ENCODE assay signal across 22 cellular contexts in the genomic region with DNA sequence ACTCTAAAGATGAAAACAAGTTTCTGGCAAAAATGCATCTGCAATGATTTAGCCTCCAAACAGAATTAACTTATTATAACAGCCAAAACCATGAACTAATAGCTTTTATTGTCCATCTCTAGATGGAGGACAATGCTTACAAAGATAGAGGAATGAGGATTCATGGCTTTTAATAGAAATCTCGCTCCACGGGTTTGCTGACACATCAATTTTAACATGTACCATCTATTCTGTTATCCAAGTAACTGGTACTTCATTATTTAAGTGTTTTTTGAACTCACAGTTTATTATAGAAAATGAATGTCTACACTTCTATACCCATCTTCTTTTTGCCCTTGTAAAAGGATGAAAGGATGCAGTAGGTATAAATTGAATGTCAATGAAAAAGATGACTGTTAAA. TPM values are rescaled to one million over a fixed set of nuclear protein-coding genes. Genes with fewer than 3 reads are reported as not detected.
DNase-seq lines count a peak whose midpoint lies in the region; ATAC-seq, FAIRE-seq and TF ChIP-seq lines count a peak whose summit lies in the region.
"Had no signal": no experiment of that assay in that cellular context is flagged by ENCODE, and none has a peak within 500 bp of the region (broad histone marks: within the 10 kb centered on the region; RNA-seq: fewer than 3 reads in every experiment).

No MANE protein-coding gene starts in this region.

- no peaks in the 10 kb centered on the region for H3K4me1 ChIP-seq in HepG2 (ENCODE audit: insufficient read depth, low read length)
- H3K4me1 ChIP-seq in right lobe of liver = no peaks in the 10 kb centered on the region
- H3K4me1 ChIP-seq in IMR-90 (ENCODE audit: control insufficient read depth, insufficient read depth, low read length) = no peaks in the 10 kb centered on the region
- no peaks in the 10 kb centered on the region for H3K4me1 ChIP-seq in K562 (replicated peaks in 1 of 2; ENCODE audit: control insufficient read depth in 2 of 2, insufficient read depth in 2 of 2, low read length in 2 of 2)
- H3K4me1 ChIP-seq in small intestine (ENCODE audit: control insufficient read depth in 2 of 2, insufficient read depth in 1 of 2, low read depth in 1 of 2, low read length in 1 of 2) = no peaks in the 10 kb centered on the region
- H3K4me1 ChIP-seq: BE2C, BLaER1 had no signal

- H2AFZ ChIP-seq in HepG2 (ENCODE audit: low read length) (no peak overlapping the region), IMR-90 (replicated peaks; ENCODE audit: low read length, poor library complexity) (no peak overlapping the region), K562 (ENCODE audit: low read depth, low read length) (no peak overlapping the region)

- WGBS in HepG2 (ENCODE audit: low lambda C conversion rate) = 95% methylated on average over 2 of the region's 2 CpGs
- 86% methylated on average over 2 of the region's 2 CpGs for WGBS in right lobe of liver (ENCODE audit: insufficient coverage, low coverage, low lambda C conversion rate, missing lambda C conversion rate)
- WGBS in IMR-90 (ENCODE audit: extremely low coverage in 2 of 2, insufficient read length in 1 of 2), 2 experiments = no CpG with 5 or more reads among the region's 2 CpGs
- WGBS in K562 (ENCODE audit: insufficient coverage, low coverage, missing lambda C conversion rate) = 86% methylated on average over 2 of the region's 2 CpGs
- WGBS in small intestine, 3 donors = 90 to 92% (median 91%) methylated on average over 2 of the region's 2 CpGs

- dilution Hi-C loops in IMR-90 (cut with HindIII; ENCODE audit: low sequenced_read_pairs, unreplicated experiment) = no loop called here

- no peak overlapping the region for H3K9ac ChIP-seq in HepG2 (ENCODE audit: insufficient read depth, low read depth, low read length)
- H3K9ac ChIP-seq in IMR-90 (ENCODE audit: low read depth, low read length) = no peak overlapping the region
- H3K9ac ChIP-seq in K562 (ENCODE audit: insufficient read depth in 1 of 2, low read depth in 2 of 2, low read length in 2 of 2) = no peak overlapping the region
- H3K9ac ChIP-seq: BLaER1 had no signal

- H2BK20ac ChIP-seq in IMR-90 (ENCODE audit: low read depth, low read length) = no peak overlapping the region

- H2BK120ac ChIP-seq in IMR-90 (ENCODE audit: low read depth, low read length) = no peak overlapping the region

- TF ChIP-seq CTCF in HepG2 (CRISPR knock-in tag; IDR thresholded peaks at IDR 0.05) (no peak), right lobe of liver (IDR thresholded peaks at IDR 0.05) (no peak), IMR-90 (conservative IDR thresholded peaks at IDR 0.05; ENCODE audit: low read depth, low read length) (no peak), K562 (IDR thresholded peaks at IDR 0.05 in 2 of 3, conservative IDR thresholded peaks at IDR 0.05 in 1 of 3; ENCODE audit: insufficient read depth in 2 of 3, low read depth in 1 of 3, low read length in 3 of 3) (no peak)

- CTCF ChIA-PET in HepG2 (lab: Yijun Ruan, JAX; ENCODE audit: low intra/inter-chr PET ratio, low total read pairs) = no interaction called here
- CTCF ChIA-PET in IMR-90 (lab: Yijun Ruan, JAX) = interaction anchor here (1.5 kb wide), 1 partner anchor 18 kb away, joined by 4 read pairs; no protein-coding TSS in a partner anchor
- CTCF ChIA-PET in K562 (lab: Yijun Ruan, JAX; ENCODE audit: low intra/inter-chr PET ratio) = no interaction called here

- TF ChIP-seq RAD21 in HepG2 (CRISPR knock-in tag; IDR thresholded peaks at IDR 0.05) = no peak
- no peak for TF ChIP-seq RAD21 in IMR-90 (IDR thresholded peaks at IDR 0.05; ENCODE audit: low read length)
- TF ChIP-seq RAD21 in K562 (CRISPR knock-in tag; conservative IDR thresholded peaks at IDR 0.05 in 1 of 2, IDR thresholded peaks at IDR 0.05 in 1 of 2) = no peak

- no peak overlapping the region for H3K14ac ChIP-seq in IMR-90 (replicated peaks; ENCODE audit: low read depth, low read length)

- no peak overlapping the region for H3K4ac ChIP-seq in IMR-90 (ENCODE audit: low read depth, low read length)

- no peaks in the 10 kb centered on the region for H3K9me3 ChIP-seq in HepG2 (ENCODE audit: low read length)
- no peaks in the 10 kb centered on the region for H3K9me3 ChIP-seq in right lobe of liver
- H3K9me3 ChIP-seq in IMR-90 (ENCODE audit: control insufficient read depth, insufficient read depth, low read length) = no peaks in the 10 kb centered on the region
- H3K9me3 ChIP-seq in K562 (replicated peaks; ENCODE audit: control insufficient read depth, insufficient read depth, low read depth, low read length) = no peaks in the 10 kb centered on the region
- H3K9me3 ChIP-seq in small intestine (ENCODE audit: control insufficient read depth, low read depth) = no peaks in the 10 kb centered on the region
- H3K9me3 ChIP-seq: BE2C, BLaER1 had no signal

- TF ChIP-seq POLR2A in HepG2 (IDR thresholded peaks at IDR 0.05; ENCODE audit: insufficient read depth in 1 of 2, low read depth in 2 of 2, low read length in 2 of 2) = no peak
- no peak for TF ChIP-seq POLR2A in right lobe of liver (IDR thresholded peaks at IDR 0.05)
- no peak for TF ChIP-seq POLR2A in IMR-90 (IDR thresholded peaks at IDR 0.05; ENCODE audit: low read depth, low read length)
- TF ChIP-seq POLR2A in K562 (conservative IDR thresholded peaks at IDR 0.05) = no peak

- BruUV-seq in HepG2 (replicated peaks; lab: Mats Ljungman, UMichigan) = no TSS peak
- BruUV-seq in IMR-90 (replicated peaks; lab: Mats Ljungman, UMichigan) = no TSS peak
- no TSS peak for BruUV-seq in K562 (replicated peaks; lab: Mats Ljungman, UMichigan)

- no peaks in the 10 kb centered on the region; a peak in 2 of 5 replicates for H3K36me3 ChIP-seq in HepG2 (replicated peaks in 1 of 2; ENCODE audit: control insufficient read depth in 1 of 2, insufficient read depth in 2 of 2, low read length in 2 of 2)
- peaks cover 0 to 4% (median 0%) of the 10 kb centered on the region in 4 donors for H3K36me3 ChIP-seq in right lobe of liver
- H3K36me3 ChIP-seq in IMR-90 (ENCODE audit: control insufficient read depth, insufficient read depth, low read length) = no peaks in the 10 kb centered on the region
- H3K36me3 ChIP-seq in K562 (ENCODE audit: control insufficient read depth, insufficient read depth, low read length) = peaks cover 12% of the 10 kb centered on the region; the same call in 1 of the 3 replicates
- no peaks in the 10 kb centered on the region for H3K36me3 ChIP-seq in small intestine (ENCODE audit: control insufficient read depth in 2 of 2, insufficient read depth in 2 of 2, low read length in 2 of 2)

- H3K56ac ChIP-seq in IMR-90 (ENCODE audit: extremely low read depth, insufficient read depth, low read length) = no peak overlapping the region

- TF ChIP-seq EP300 in HepG2 (IDR thresholded peaks at IDR 0.05; ENCODE audit: low read depth in 2 of 2, low read length in 2 of 2) (no peak), HepG2 (CRISPR knock-in tag; IDR thresholded peaks at IDR 0.05; ENCODE audit: borderline replicate concordance) (no peak), K562 (IDR thresholded peaks at IDR 0.05; ENCODE audit: low read length) (no peak)

- ATAC-seq in HepG2 (no peak), right lobe of liver (no peak), IMR-90 (ENCODE audit: low read depth) (no peak), K562 (no peak), GM19452 (IDR thresholded peaks at IDR 0.05; ENCODE audit: unreplicated experiment) (no peak)

- H3K23ac ChIP-seq in IMR-90 (ENCODE audit: low read depth, low read length) = no peak overlapping the region

- no peak overlapping the region for H4K5ac ChIP-seq in IMR-90 (ENCODE audit: low read depth, low read length)

- H4K20me1 ChIP-seq in HepG2 (ENCODE audit: insufficient read depth, low read length) (no peaks in the 10 kb centered on the region), IMR-90 (ENCODE audit: insufficient read depth, low read length) (no peaks in the 10 kb centered on the region), K562 (replicated peaks; ENCODE audit: control insufficient read depth, insufficient read depth, low read length) (no peaks in the 10 kb centered on the region)

- H4K8ac ChIP-seq in IMR-90 (ENCODE audit: low read depth in 2 of 2, low read length in 2 of 2) = no peak overlapping the region

- H3K27ac ChIP-seq in HepG2 (ENCODE audit: extremely low read length, insufficient read depth, low read length) (no peak overlapping the region), right lobe of liver (no peak overlapping the region), IMR-90 (ENCODE audit: insufficient read depth, low read length) (no peak overlapping the region), K562 (ENCODE audit: extremely low read depth, low read depth, low read length) (no peak overlapping the region), small intestine (ENCODE audit: low read depth in 1 of 2, low read length in 1 of 2) (no peak overlapping the region)
- H3K27ac ChIP-seq: 22Rv1, BLaER1 had no signal

- H3K27me3 ChIP-seq in HepG2 (ENCODE audit: control insufficient read depth in 1 of 2, insufficient read depth in 2 of 2, low read length in 2 of 2) (no peaks in the 10 kb centered on the region), right lobe of liver (no peaks in the 10 kb centered on the region), IMR-90 (ENCODE audit: control insufficient read depth, insufficient read depth, low read length) (no peaks in the 10 kb centered on the region), K562 (ENCODE audit: control insufficient read depth in 2 of 2, insufficient read depth in 2 of 2, low read length in 2 of 2) (no peaks in the 10 kb centered on the region), small intestine (ENCODE audit: control insufficient read depth in 2 of 2, insufficient read depth in 2 of 2, low read length in 2 of 2) (no peaks in the 10 kb centered on the region)
- H3K27me3 ChIP-seq: BE2C, BLaER1 had no signal

- no peak overlapping the region for H3K18ac ChIP-seq in IMR-90 (ENCODE audit: low read depth, low read length)

- H3K79me1 ChIP-seq in IMR-90 (ENCODE audit: low read depth in 1 of 2, low read length in 2 of 2) = no peaks in the 10 kb centered on the region; a peak in 1 of 4 replicates

- no peak for FAIRE-seq in HepG2 (lab: Jason Lieb, UNC)
- no peak for FAIRE-seq in K562 (lab: Jason Lieb, UNC)
- peak; percentile 47 for FAIRE-seq in small intestine (lab: Jason Lieb, UNC)
- FAIRE-seq: GM12891 had no signal

- no peak overlapping the region for H3K4me2 ChIP-seq in HepG2 (ENCODE audit: low read depth, low read length)
- no peak overlapping the region for H3K4me2 ChIP-seq in IMR-90 (ENCODE audit: low read depth, low read length)
- H3K4me2 ChIP-seq in K562 (ENCODE audit: insufficient read depth, low read length) = no peak overlapping the region
- H3K4me2 ChIP-seq: BLaER1 had no signal

- intact Hi-C loops in HepG2 (cut with micrococcal nuclease; ENCODE audit: unreplicated experiment) (no loop called here), right lobe of liver (cut with DNase I) (no loop called here), IMR-90 (cut with micrococcal nuclease) (no loop called here), K562 (cut with micrococcal nuclease) (no loop called here)

- no peak overlapping the region for H4K91ac ChIP-seq in IMR-90 (ENCODE audit: insufficient read depth, low read depth, low read length)

- H3K4me3 ChIP-seq in HepG2 (replicated peaks in 1 of 3; ENCODE audit: insufficient read depth in 1 of 3, low read depth in 2 of 3, low read length in 3 of 3) (no peak overlapping the region), right lobe of liver (no peak overlapping the region), IMR-90 (ENCODE audit: insufficient read depth, low read depth, low read length) (no peak overlapping the region), K562 (no peak overlapping the region), small intestine (ENCODE audit: low read depth in 1 of 2, low read length in 2 of 2) (no peak overlapping the region)
- H3K4me3 ChIP-seq: BLaER1 had no signal

- DNase-seq in HepG2 (ENCODE audit: low spot score) (no peak), right lobe of liver (no peak), IMR-90 (no peak), K562 (ENCODE audit: extremely low read depth in 1 of 4, low spot score in 3 of 4) (no peak), small intestine (no peak), NCI-H2029 treated with DMSO at 0.1 percent for 48 hours (lab: John Stamatoyannopoulos, UW) (no peak), hippocampal formation (lab: John Stamatoyannopoulos, UW) (no peak)
- DNase-seq: ACHN; BE2C; C1 segment of cervical spinal cord; CD4-positive, alpha-beta memory T cell; CD4-positive, CD25-positive, alpha-beta regulatory T cell; CD8-positive, alpha-beta memory T cell; COR-L47; DMS 273 treated with DMSO at 0.1 percent for 48 hours; DMS153; DMS79 treated with DMSO at 0.1 percent for 48 hours; GF-D8 had no signal

- H2AK9ac ChIP-seq in IMR-90 (replicated peaks; ENCODE audit: low read depth, low read length, poor library complexity) = no peak overlapping the region

- H2AK5ac ChIP-seq in IMR-90 (ENCODE audit: low read depth, low read length) = no peak overlapping the region

- in situ Hi-C loops in HepG2 (cut with HindIII; ENCODE audit: extremely low pct_ligation_motif_present, low pct_unique_long_range_greater_than_20kb) = no loop called here
- in situ Hi-C loops in IMR-90 (cut with MboI; ENCODE audit: low sequenced_read_pairs) = no loop called here
- in situ Hi-C loops in K562 (cut with MboI) = no loop called here

- POLR2A ChIA-PET in HepG2 (lab: Yijun Ruan, JAX) = no interaction called here
- POLR2A ChIA-PET in IMR-90 (lab: Charles Lee; ENCODE audit: unreplicated experiment) = no interaction called here
- POLR2A ChIA-PET in K562 (lab: Yijun Ruan, JAX) = interaction anchor here (0.9 kb wide), 1 partner anchor 12 kb away, joined by 3 read pairs; no protein-coding TSS in a partner anchor

- 0 out of 2 replicates have a peak, but pooled peaks cover 3% of the 10 kb centered on the region for H3K9me1 ChIP-seq in IMR-90 (ENCODE audit: insufficient read depth, low read length)
- no peaks in the 10 kb centered on the region for H3K9me1 ChIP-seq in K562 (ENCODE audit: control insufficient read depth, insufficient read depth, low read length)

- H2BK15ac ChIP-seq in IMR-90 (ENCODE audit: low read depth, low read length) = no peak overlapping the region

- no peak overlapping the region for H2BK5ac ChIP-seq in IMR-90 (ENCODE audit: low read depth, low read length, poor library complexity, severe bottlenecking)

- H3K79me2 ChIP-seq in HepG2 (ENCODE audit: insufficient read depth, low read length) (no peaks in the 10 kb centered on the region), K562 (ENCODE audit: control insufficient read depth, insufficient read depth, low read length) (no peaks in the 10 kb centered on the region; the same call in 2 of the 3 replicates)

RNA-seq across cellular contexts. Expression of a gene that starts 10.8 kb away (rescaled TPM):
- 15.4 and 21.4 TPM in 2 replicates for total RNA-seq in HepG2 (2016; rRNA removed; fragmentation: Illumina TruSeq; extraction: Trizol)
- 3.6 and 5.2 TPM in 2 replicates for total RNA-seq in HepG2 (2016; cell fraction: cytosol; rRNA removed; fragmentation: Illumina TruSeq; extraction: Trizol; ENCODE audit: low read depth)
- 15.2 and 20.2 TPM in 2 replicates for total RNA-seq in HepG2 (2016; cell fraction: insoluble cytoplasmic fraction; rRNA removed; fragmentation: Illumina TruSeq; extraction: Trizol)
- total RNA-seq in HepG2 (2016; cell fraction: membrane; rRNA removed; fragmentation: Illumina TruSeq; extraction: Trizol) = 12.5 and 12.7 TPM in 2 replicates
- total RNA-seq in HepG2 (2016; cell fraction: nucleus; rRNA removed; fragmentation: Illumina TruSeq; extraction: Trizol) = 19.9 and 23.3 TPM in 2 replicates
- polyA plus RNA-seq in HepG2 (2011; rRNA removed) = 6.4 and 7.6 TPM in 2 replicates
- 4.7 and 7.3 TPM in 2 replicates for polyA plus RNA-seq in HepG2 (2011; cell fraction: cytosol; rRNA removed)
- polyA plus RNA-seq in HepG2 (2011; cell fraction: nucleus; rRNA removed) = 1.7 and 1.9 TPM in 2 replicates
- polyA plus RNA-seq in HepG2 (2012) = 8.8 and 9.0 TPM in 2 replicates
- 5.9 and 6.2 TPM in 2 replicates for polyA plus RNA-seq in HepG2 (2016; cell fraction: cytosol; fragmentation: Illumina TruSeq; extraction: Trizol; ENCODE audit: low read depth)
- 12.9 and 13.1 TPM in 2 replicates for polyA plus RNA-seq in HepG2 (2016; cell fraction: insoluble cytoplasmic fraction; fragmentation: Illumina TruSeq; extraction: Trizol; ENCODE audit: low read depth)
- 10.4 and 10.9 TPM in 2 replicates for polyA plus RNA-seq in HepG2 (2016; cell fraction: membrane; fragmentation: Illumina TruSeq; extraction: Trizol; ENCODE audit: low read depth)
- 17.5 and 19.7 TPM in 2 replicates for polyA plus RNA-seq in HepG2 (2016; cell fraction: nucleus; fragmentation: Illumina TruSeq; extraction: Trizol; ENCODE audit: insufficient read depth, low read depth)
- polyA minus RNA-seq in HepG2 (2011; rRNA and poly(A)+ RNA removed; ENCODE audit: low replicate concordance) = 5.8 and 15.3 TPM in 2 replicates
- 11.1 and 13.3 TPM in 2 replicates for polyA minus RNA-seq in HepG2 (2011; cell fraction: cytosol; rRNA and poly(A)+ RNA removed)
- 6.8 and 9.9 TPM in 2 replicates for polyA minus RNA-seq in HepG2 (2011; cell fraction: nucleus; rRNA and poly(A)+ RNA removed)
- 10 to 100 TPM; 24.6 to 27.7 (median 25.7) TPM for total RNA-seq in right lobe of liver
- total RNA-seq in IMR-90 (2012; rRNA removed) = 13.6 and 17.8 TPM in 2 replicates
- 4.7 and 5.4 TPM in 2 replicates for polyA plus RNA-seq in IMR-90 (2012; rRNA removed)
- polyA plus RNA-seq in IMR-90 (2012; cell fraction: cytosol; rRNA removed) = 2.6 and 3.7 TPM in 2 replicates
- polyA plus RNA-seq in IMR-90 (2012; cell fraction: nucleus; rRNA removed; ENCODE audit: low replicate concordance) = 1.5 and 2.4 TPM in 2 replicates
- total RNA-seq in K562 (2011; cell fraction: chromatin; rRNA removed; ENCODE audit: low replicate concordance) = 4.8 and 8.6 TPM in 2 replicates
- 4.8 and 6.4 TPM in 2 replicates for total RNA-seq in K562 (2011; cell fraction: nucleolus; rRNA removed)
- total RNA-seq in K562 (2011; cell fraction: nucleoplasm; rRNA removed) = 11.5 and 19.7 TPM in 2 replicates
- 9.9 and 12.1 TPM in 2 replicates for total RNA-seq in K562 (2014; rRNA removed)
- 13.9 and 16.1 TPM in 2 replicates for total RNA-seq in K562 (2014; rRNA removed; fragmentation: Illumina TruSeq; extraction: Trizol)
- total RNA-seq in K562 (2015; rRNA removed; fragmentation: Illumina TruSeq; extraction: Trizol) = 13.6 and 14.9 TPM in 2 replicates
- 19.3 and 22.3 TPM in 2 replicates for total RNA-seq in K562 (2021)
- 8.8 and 10.8 TPM in 2 replicates for polyA plus RNA-seq in K562 (2011; rRNA removed)
- 4.6 and 6.6 TPM in 2 replicates for polyA plus RNA-seq in K562 (2011; cell fraction: cytosol; rRNA removed)
- 1.5 and 2.3 TPM in 2 replicates for polyA plus RNA-seq in K562 (2011; cell fraction: nucleus; rRNA removed)
- polyA plus RNA-seq in K562 (2012) = 7.7 and 13.3 TPM in 2 replicates
- 11.8 and 12.4 TPM in 2 replicates for polyA plus RNA-seq in K562 (2014; fragmentation: Illumina TruSeq; extraction: Trizol)
- 1 to 10 TPM; 4.4 to 4.9 TPM for polyA plus RNA-seq in K562 (2014; fragmentation: Nextera tagmentation; extraction: Ambion mirVana)
- polyA plus RNA-seq in K562 (2014; rRNA removed) = 8.5 and 9.1 TPM in 2 replicates
- 15.9 and 21.1 TPM in 2 replicates for polyA minus RNA-seq in K562 (2011; rRNA and poly(A)+ RNA removed)
- polyA minus RNA-seq in K562 (2011; cell fraction: cytosol; rRNA and poly(A)+ RNA removed) = 8.7 and 9.5 TPM in 2 replicates
- 1.8 and 3.7 TPM in 2 replicates for polyA minus RNA-seq in K562 (2011; cell fraction: nucleus; rRNA and poly(A)+ RNA removed)
- 10 to 100 TPM in 1 of 3 donors, 1 to 10 TPM in 2; 4.7 to 16.1 (median 5.4) TPM for polyA plus RNA-seq in small intestine
